Comparison of ENCODE assay signal across 1 cellular context in genomic region chr1:200405273-200405672, GRCh38.
TF ChIP-seq lines count a peak whose summit lies in the region.

No MANE protein-coding gene starts in this region.

TF ChIP-seq in HEK293, 187 proteins besides CTCF, POLR2A, EP300 and RAD21 (continued from another document):
- TF ChIP-seq PRDM6 (tag by site-specific recombination; IDR thresholded peaks at IDR 0.05) = peak; percentile 91
- no peak for TF ChIP-seq ZBTB20 (tag by site-specific recombination; IDR thresholded peaks at IDR 0.05)
- no peak for TF ChIP-seq ZNF202 (tag by site-specific recombination; IDR thresholded peaks at IDR 0.05; ENCODE audit: borderline replicate concordance)
- peak; percentile 46; the same call in 1 of the 2 replicates for TF ChIP-seq ZNF362 (tag by site-specific recombination; IDR thresholded peaks at IDR 0.05)
- TF ChIP-seq ZBTB21 (tag by site-specific recombination; IDR thresholded peaks at IDR 0.05) = peak; percentile 62; the same call in 1 of the 2 replicates
- no peak for TF ChIP-seq ZNF791 (tag by site-specific recombination; IDR thresholded peaks at IDR 0.05)
- no peak for TF ChIP-seq ZBTB17 (tag by site-specific recombination; IDR thresholded peaks at IDR 0.05)
- TF ChIP-seq ZNF354C (tag by site-specific recombination; IDR thresholded peaks at IDR 0.05; ENCODE audit: borderline replicate concordance, low read depth) = no peak
- TF ChIP-seq ZNF132 (tag by site-specific recombination; IDR thresholded peaks at IDR 0.05; ENCODE audit: borderline replicate concordance) = no peak
- no peak for TF ChIP-seq ZNF148 (tag by site-specific recombination; IDR thresholded peaks at IDR 0.05; ENCODE audit: borderline replicate concordance)
- TF ChIP-seq PRDM4 (tag by site-specific recombination; IDR thresholded peaks at IDR 0.05) = no peak
- TF ChIP-seq ZNF660 (tag by site-specific recombination; IDR thresholded peaks at IDR 0.05) = no peak
- TF ChIP-seq ZBTB8A (tag by site-specific recombination; IDR thresholded peaks at IDR 0.05) = no peak
- no peak for TF ChIP-seq ZNF488 (tag by site-specific recombination; IDR thresholded peaks at IDR 0.05)
- no peak for TF ChIP-seq ZEB2 (tag by site-specific recombination; IDR thresholded peaks at IDR 0.05)
